In the genomic region with DNA sequence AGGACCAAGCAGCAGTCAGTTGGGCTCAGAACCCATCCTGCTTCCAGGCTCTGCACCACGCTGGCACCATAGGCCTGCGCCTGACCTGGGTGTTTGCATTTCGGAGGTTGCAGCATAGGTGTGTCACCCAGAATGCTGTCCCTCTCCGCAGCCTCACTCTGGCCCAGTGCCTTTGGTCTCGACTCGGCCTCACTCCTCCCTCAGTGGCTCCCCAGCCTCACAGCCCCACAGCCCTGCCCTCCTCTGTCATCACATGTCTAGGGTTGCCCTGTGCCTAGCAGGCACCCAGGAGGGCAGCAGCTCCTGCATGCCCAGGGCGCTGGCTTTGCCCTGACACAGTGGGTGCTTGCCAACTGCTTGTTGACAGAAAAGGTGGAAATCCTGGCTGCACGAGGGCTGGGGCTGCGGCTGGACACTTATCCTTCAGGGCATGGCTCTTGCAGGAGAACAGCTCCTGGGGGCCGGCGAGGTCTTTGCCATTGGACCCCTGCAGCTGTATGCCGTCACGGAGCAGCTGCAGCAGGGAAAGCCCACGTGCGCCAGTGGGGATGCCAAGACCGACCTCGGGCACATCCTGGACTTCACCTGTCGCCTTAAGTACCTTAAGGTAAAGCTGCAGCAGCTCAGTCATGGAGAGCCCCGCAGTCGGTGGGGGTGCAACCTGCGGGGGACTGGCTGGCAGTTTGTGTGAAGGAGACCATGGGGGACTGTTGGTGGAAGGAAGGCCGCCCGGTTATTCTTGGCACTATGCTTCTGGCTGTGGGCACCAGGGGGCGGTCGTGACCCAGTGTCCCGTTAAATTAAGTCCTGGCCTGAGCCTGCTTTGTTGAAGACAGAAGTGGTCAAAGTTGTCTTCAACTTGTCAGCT, we compare ENCODE assay signal across 8 cellular contexts. TPM values are rescaled to one million over a fixed set of nuclear protein-coding genes. Genes with fewer than 3 reads are reported as not detected.
DNase-seq lines count a peak whose midpoint lies in the region; ATAC-seq and TF ChIP-seq lines count a peak whose summit lies in the region.

No MANE protein-coding gene starts in this region.

- DNase-seq in DND-41 (no peak), M059J (ENCODE audit: low read depth) (peak; percentile 18), anterior cingulate cortex (lab: John Stamatoyannopoulos, UW) (peak in 34 of 58 donors; percentile 17 to 69 (median 38)), iPS-NIHi11 (ENCODE audit: low spot score) (peak; percentile 60), DMS79 (lab: John Stamatoyannopoulos, UW) (no peak)
- peak; percentile 48 for DNase-seq in stimulated activated CD4-positive, alpha-beta T cell treated with anti-CD3 and anti-CD28 coated beads, Interleukin-15, amount 100 ng/mL, for 24 hours

- peaks cover 78% of the 10 kb centered on the region for H3K36me3 ChIP-seq in DND-41 (ENCODE audit: insufficient read depth, low read length)

- H3K4me3 ChIP-seq in DND-41 (ENCODE audit: low read depth in 1 of 2, low read length in 2 of 2) = no peak overlapping the region

- peaks cover 30% of the 10 kb centered on the region for H3K79me2 ChIP-seq in DND-41 (ENCODE audit: insufficient read depth, low read length)

- no peak for ATAC-seq in DND-41 (ENCODE audit: insufficient read depth, low read depth)
- no peak for ATAC-seq in HG02623 (IDR thresholded peaks at IDR 0.05; ENCODE audit: unreplicated experiment)
- no peak for ATAC-seq in GM18868 (IDR thresholded peaks at IDR 0.05; ENCODE audit: unreplicated experiment)

- no peaks in the 10 kb centered on the region for H3K4me1 ChIP-seq in DND-41 (ENCODE audit: insufficient read depth, low read length)

- H3K9ac ChIP-seq in DND-41 (ENCODE audit: low read depth, low read length) = no peak overlapping the region

- H3K4me2 ChIP-seq in DND-41 (ENCODE audit: insufficient read depth, low read length) = no peak overlapping the region

- no peak overlapping the region for H3K27ac ChIP-seq in DND-41 (ENCODE audit: low read length)

- peaks cover 47% of the 10 kb centered on the region for H4K20me1 ChIP-seq in DND-41 (ENCODE audit: insufficient read depth, low read length)

- no peak overlapping the region for H2AFZ ChIP-seq in DND-41 (ENCODE audit: low read depth, low read length)

- peak; percentile 24 for TF ChIP-seq CTCF in DND-41 (IDR thresholded peaks at IDR 0.05; ENCODE audit: borderline replicate concordance, extremely low read depth, low read length, poor library complexity, severe bottlenecking)

- no peaks in the 10 kb centered on the region for H3K9me3 ChIP-seq in DND-41 (ENCODE audit: insufficient read depth, low read length, severe bottlenecking)

- H3K27me3 ChIP-seq in DND-41 (ENCODE audit: insufficient read depth, low read length, poor library complexity) = no peaks in the 10 kb centered on the region

RNA-seq across cellular contexts. Expression of a gene that starts 16.2 kb away (rescaled TPM):
- total RNA-seq in M059J (2014; rRNA removed; shearing (Covaris generic)) = 8.9 and 15.8 TPM in 2 replicates

RNA-seq across cellular contexts. Expression of a gene that starts 17.8 kb away (rescaled TPM):
- not detected in 2 replicates for total RNA-seq in M059J (2014; rRNA removed; shearing (Covaris generic))

RNA-seq across cellular contexts. Expression of a gene that starts 23.5 kb away (rescaled TPM):
- 0.05 TPM in 1 of 2 replicates, not detected in the other for total RNA-seq in M059J (2014; rRNA removed; shearing (Covaris generic))

RNA-seq across cellular contexts. Expression of a gene that starts 26.7 kb away (rescaled TPM):
- total RNA-seq in M059J (2014; rRNA removed; shearing (Covaris generic)) = 0.07 TPM in 1 of 2 replicates, not detected in the other

Comparison
In these comparisons a context has a peak if more than half of its experiments do, and no peak if none do; other contexts are left out.
1. DNase-seq: peak in M059J (single experiment), anterior cingulate cortex (34 of 58), iPS-NIHi11 (single experiment) and stimulated activated CD4-positive, alpha-beta T cell treated with anti-CD3 and anti-CD28 coated beads, Interleukin-15, amount 100 ng/mL, for 24 hours (single experiment); none in DND-41 (single experiment) and DMS79 (single experiment).